8 cellular contexts compared by ENCODE assay signal in genomic region chr17:4788807-4789700, GRCh38. TPM values are rescaled to one million over a fixed set of nuclear protein-coding genes. Genes with fewer than 3 reads are reported as not detected.
DNase-seq lines count a peak whose midpoint lies in the region; ATAC-seq and TF ChIP-seq lines count a peak whose summit lies in the region.

Gene GLTPD2 (plus strand): TSS chr17:4788964. CDS start chr17:4789012, 48 bp downstream.

- H3K4me2 ChIP-seq in trophoblast cell (ENCODE audit: low read length): peak within 1 kb of the TSS; percentile 97

- peak within 1 kb of the TSS; percentile 97 for H4K91ac ChIP-seq in trophoblast cell (ENCODE audit: low read depth, low read length)

- H3K14ac ChIP-seq in trophoblast cell (ENCODE audit: low read length): peak within 1 kb of the TSS; percentile 95

- CTCF ChIA-PET in RWPE1 (lab: Yijun Ruan, JAX): interaction anchor here (0.5 to 2.2 kb wide), 27 partner anchors 10 to 604 kb away, joined by 3 to 19 read pairs (median 4); partner anchors contain the start of genes ARRB2, CHRNE, MED11 and PLD2

- peak within 1 kb of the TSS; percentile 94 for H2BK5ac ChIP-seq in trophoblast cell (ENCODE audit: low read depth, low read length, poor library complexity)

- H3K9ac ChIP-seq in trophoblast cell (ENCODE audit: low read length): peak within 1 kb of the TSS; percentile 75

- H2BK12ac ChIP-seq in trophoblast cell (ENCODE audit: low read length): peak within 1 kb of the TSS; percentile 73

- intact Hi-C loops in esophagus squamous epithelium (cut with DNase I): loop anchor here (5.0 kb wide), 2 partner anchors 52 to 98 kb away; partner anchors contain the start of genes CXCL16 and ZMYND15

- H3K79me2 ChIP-seq in trophoblast cell (ENCODE audit: control insufficient read depth, insufficient read depth, low read length, poor library complexity): peaks cover 11% of the 10 kb centered on the region

- POLR2A ChIA-PET in RWPE1 (lab: Yijun Ruan, JAX; ENCODE audit: low non-redundant PET): interaction anchor here (0.5 kb wide), 1 partner anchor 23 kb away, joined by 3 read pairs; no protein-coding TSS in a partner anchor

- H2BK120ac ChIP-seq in trophoblast cell (ENCODE audit: insufficient read depth, low read length, poor library complexity): peak within 1 kb of the TSS; percentile 93

- no peak for DNase-seq in T-helper 2 cell treated with Interferon-gamma antibody and Interleukin-4, amounts not matched to agents 5 μg/mL and 100 μg/mL, for 36 hours (ENCODE audit: low spot score)
- DNase-seq in T-helper 2 cell (no peak), RWPE1 (ENCODE audit: low spot score) (peak; percentile 32), esophagus squamous epithelium (lab: John Stamatoyannopoulos, UW) (no peak), trophoblast cell (peak in 1 of 2 donors; percentile 29), dermis blood vessel endothelial cell (no peak), cerebellum (ENCODE audit: low spot score) (no peak)

- peak within 1 kb of the TSS; percentile 39 for H2AK5ac ChIP-seq in trophoblast cell (ENCODE audit: low read length)

- no peak for TF ChIP-seq CTCF in RWPE1 (conservative IDR thresholded peaks at IDR 0.05; ENCODE audit: low read depth)
- TF ChIP-seq CTCF in esophagus squamous epithelium (IDR thresholded peaks at IDR 0.05): no peak

- 8 to 37% methylated on average over 5 to 12 of the region's 62 CpGs for WGBS in esophagus squamous epithelium, 2 donors
- WGBS in trophoblast cell (ENCODE audit: extremely low coverage, insufficient coverage, insufficient read length): no CpG with 5 or more reads among the region's 62 CpGs

- H3K4me1 Mint-ChIP-seq in T-helper 2 cell treated with Interferon-gamma antibody and Interleukin-4, amounts not matched to agents 5 μg/mL and 100 μg/mL, for 36 hours (ENCODE audit: low read depth): peaks cover 25% of the 10 kb centered on the region

- H3K9me3 ChIP-seq in esophagus squamous epithelium (no peaks in the 10 kb centered on the region), trophoblast cell (ENCODE audit: insufficient read depth, low read depth, low read length) (peaks cover 1% of the 10 kb centered on the region)

- no peak within 1 kb of the TSS for H3K23ac ChIP-seq in trophoblast cell (ENCODE audit: low read length)

- H3K79me1 ChIP-seq in trophoblast cell (ENCODE audit: low read length): peaks cover 16% of the 10 kb centered on the region

- H3K4me1 ChIP-seq in esophagus squamous epithelium (peaks cover 21 to 58% (median 32%) of the 10 kb centered on the region in 3 donors), trophoblast cell (ENCODE audit: control insufficient read depth in 1 of 2, insufficient read depth in 2 of 2, low read length in 2 of 2) (peaks cover 6 to 8% of the 10 kb centered on the region in 2 experiments)

- H4K12ac ChIP-seq in trophoblast cell (ENCODE audit: low read depth, low read length): peak within 1 kb of the TSS; percentile 13

- peak within 1 kb of the TSS; percentile 97 for H4K8ac ChIP-seq in trophoblast cell (ENCODE audit: low read depth, low read length)

- H2AFZ ChIP-seq in trophoblast cell (ENCODE audit: insufficient read depth, low read length, poor library complexity): peak within 1 kb of the TSS; percentile 81

- peak within 1 kb of the TSS; percentile 73 for H3K4me3 Mint-ChIP-seq in T-helper 2 cell treated with Interferon-gamma antibody and Interleukin-4, amounts not matched to agents 5 μg/mL and 100 μg/mL, for 36 hours

- no peak for TF ChIP-seq POLR2A in esophagus squamous epithelium (IDR thresholded peaks at IDR 0.05)

- H3K27me3 Mint-ChIP-seq in T-helper 2 cell treated with Interferon-gamma antibody and Interleukin-4, amounts not matched to agents 5 μg/mL and 100 μg/mL, for 36 hours (ENCODE audit: low read depth): peaks cover 45% of the 10 kb centered on the region

- H3K27me3 ChIP-seq in esophagus squamous epithelium: peaks cover 0 to 24% (median 0%) of the 10 kb centered on the region in 4 donors
- no peaks in the 10 kb centered on the region for H3K27me3 ChIP-seq in trophoblast cell (ENCODE audit: insufficient read depth, low read length)

- H3K27ac ChIP-seq in RWPE1 (peak within 1 kb of the TSS; percentile 100), esophagus squamous epithelium (peak within 1 kb of the TSS; percentile 95 to 99 (median 96)), trophoblast cell (ENCODE audit: low read depth, low read length) (peak within 1 kb of the TSS; percentile 97)

- no peaks in the 10 kb centered on the region for H3K9me3 Mint-ChIP-seq in T-helper 2 cell treated with Interferon-gamma antibody and Interleukin-4, amounts not matched to agents 5 μg/mL and 100 μg/mL, for 36 hours

- peak within 1 kb of the TSS; percentile 95 for H3K18ac ChIP-seq in trophoblast cell (ENCODE audit: low read length)

- no peak for ATAC-seq in GM19455 (IDR thresholded peaks at IDR 0.05; ENCODE audit: unreplicated experiment)

- peaks cover 3% of the 10 kb centered on the region for H3K36me3 Mint-ChIP-seq in T-helper 2 cell treated with Interferon-gamma antibody and Interleukin-4, amounts not matched to agents 5 μg/mL and 100 μg/mL, for 36 hours (ENCODE audit: low read depth)

- H3K36me3 ChIP-seq in esophagus squamous epithelium (no peaks in the 10 kb centered on the region), trophoblast cell (ENCODE audit: control insufficient read depth in 1 of 2, insufficient read depth in 2 of 2, low read length in 2 of 2) (no peaks in the 10 kb centered on the region)

- peak within 1 kb of the TSS; percentile 78 for H3K4ac ChIP-seq in trophoblast cell (ENCODE audit: low read depth, low read length)

- H3K4me3 ChIP-seq in esophagus squamous epithelium (peak within 1 kb of the TSS; percentile 44 to 89 (median 67)), trophoblast cell (ENCODE audit: low read depth, low read length) (peak within 1 kb of the TSS; percentile 88)

- peak within 1 kb of the TSS; percentile 68 for H3K27ac Mint-ChIP-seq in T-helper 2 cell treated with Interferon-gamma antibody and Interleukin-4, amounts not matched to agents 5 μg/mL and 100 μg/mL, for 36 hours

RNA-seq across cellular contexts. Expression of gene GLTPD2, which starts in this region (rescaled TPM):
- 1 to 10 TPM in 3 of 4 donors, not detected in 1; 1.1 to 2.0 (median 1.1) TPM for total RNA-seq in esophagus squamous epithelium
- 0.26 and 0.31 TPM in 2 replicates for polyA plus RNA-seq in trophoblast cell (2013)
- total RNA-seq in dermis blood vessel endothelial cell: not detected in 2 replicates
- not detected for total RNA-seq in cerebellum
